In genomic region chr20:59377046-59377445, GRCh38 we compare ENCODE assay signal across 21 cellular contexts.
DNase-seq lines count a peak whose midpoint lies in the region; ATAC-seq, FAIRE-seq and TF ChIP-seq lines count a peak whose summit lies in the region.
"Had no signal": no experiment of that assay in that cellular context is flagged by ENCODE, and none has a peak within 500 bp of the region (broad histone marks: within the 10 kb centered on the region; RNA-seq: fewer than 3 reads in every experiment).

No MANE protein-coding gene starts in this region.

- no peak overlapping the region for H3K4me3 ChIP-seq in bronchial epithelial cell (ENCODE audit: low read depth, low read length)
- H3K4me3 ChIP-seq: A549, GM23338 had no signal

- peaks cover 14% of the 10 kb centered on the region for H3K27me3 Mint-ChIP-seq in stimulated activated naive CD8-positive, alpha-beta T cell treated with anti-CD3 and anti-CD28 coated beads, Interleukin-15, amount 100 ng/mL, for 72 hours
- H3K27me3 Mint-ChIP-seq in T-cell = peaks cover 7 to 18% of the 10 kb centered on the region in 2 donors

- no peaks in the 10 kb centered on the region for H3K36me3 Mint-ChIP-seq in T-cell
- H3K36me3 Mint-ChIP-seq: CD4-positive, CD25-positive, alpha-beta regulatory T cell; CD8-positive, alpha-beta T cell had no signal

- H3K4me1 Mint-ChIP-seq in stimulated activated naive CD8-positive, alpha-beta T cell treated with anti-CD3 and anti-CD28 coated beads, Interleukin-15, amount 100 ng/mL, for 72 hours = peaks cover 10% of the 10 kb centered on the region
- peaks cover 0 to 6% (median 0%) of the 10 kb centered on the region in 3 donors for H3K4me1 Mint-ChIP-seq in T-cell
- H3K4me1 Mint-ChIP-seq: CD4-positive, CD25-positive, alpha-beta regulatory T cell; GM23338 had no signal

- CTCF ChIA-PET in T-cell (lab: Charles Lee) = no interaction called here

- DNase-seq in stimulated activated naive CD8-positive, alpha-beta T cell treated with anti-CD3 and anti-CD28 coated beads, Interleukin-15, Interleukin-2, amounts not matched to agents 100 U/mL and 50 U/mL, for 24 hours = no peak
- no peak for DNase-seq in stimulated activated naive CD8-positive, alpha-beta T cell treated with anti-CD3 and anti-CD28 coated beads, Interleukin-15, amount 100 ng/mL, for 72 hours
- DNase-seq in bronchial epithelial cell (ENCODE audit: low read depth) = no peak
- DNase-seq in superior temporal gyrus (ENCODE audit: extremely low spot score) = peak; percentile 10
- no peak for DNase-seq in T-cell
- DNase-seq: 8988T; ACHN; AML-193; Caco-2; CD4-positive, CD25-positive, alpha-beta regulatory T cell; CD8-positive, alpha-beta T cell; DMS153; DND-41; H9 had no signal

- no peaks in the 10 kb centered on the region for H3K9me3 Mint-ChIP-seq in stimulated activated naive CD8-positive, alpha-beta T cell treated with anti-CD3 and anti-CD28 coated beads, Interleukin-15, amount 100 ng/mL, for 72 hours
- H3K9me3 Mint-ChIP-seq in T-cell = no peaks in the 10 kb centered on the region
- H3K9me3 Mint-ChIP-seq: CD8-positive, alpha-beta T cell; GM23338; H9 had no signal

- no peaks in the 10 kb centered on the region for H3K27me3 ChIP-seq in bronchial epithelial cell (ENCODE audit: control insufficient read depth, insufficient read depth, low read length)
- H3K27me3 ChIP-seq: BE2C had no signal

- H3K36me3 ChIP-seq in bronchial epithelial cell (ENCODE audit: control insufficient read depth, insufficient read depth, low read length) = no peaks in the 10 kb centered on the region
- H3K36me3 ChIP-seq: BE2C had no signal

- POLR2A ChIA-PET in T-cell (lab: Charles Lee) = no interaction called here

- TF ChIP-seq CTCF in bronchial epithelial cell (IDR thresholded peaks at IDR 0.05; ENCODE audit: insufficient read depth, low read length, severe bottlenecking) = no peak

- H3K27ac Mint-ChIP-seq in stimulated activated naive CD8-positive, alpha-beta T cell treated with anti-CD3 and anti-CD28 coated beads, Interleukin-15, amount 100 ng/mL, for 72 hours = no peak overlapping the region
- no peak overlapping the region for H3K27ac Mint-ChIP-seq in T-cell
- H3K27ac Mint-ChIP-seq: CD4-positive, CD25-positive, alpha-beta regulatory T cell; CD8-positive, alpha-beta T cell; GM23338; H9 had no signal

- ATAC-seq in stimulated activated naive CD8-positive, alpha-beta T cell treated with anti-CD3 and anti-CD28 coated beads, Interleukin-15, Interleukin-2, amounts not matched to agents 100 U/mL and 50 U/mL, for 24 hours = peak; percentile 23
- no peak for ATAC-seq in stimulated activated naive CD8-positive, alpha-beta T cell treated with anti-CD3 and anti-CD28 coated beads, Interleukin-15, amount 100 ng/mL, for 72 hours
- no peak for ATAC-seq in GM21367 (IDR thresholded peaks at IDR 0.05; ENCODE audit: unreplicated experiment)
- ATAC-seq in T-cell (replicated peaks in 1 of 4) = no peak
- ATAC-seq: A549; CD8-positive, alpha-beta T cell; GM23338; HCT116 had no signal

- peak; percentile 7 for FAIRE-seq in bronchial epithelial cell (lab: Jason Lieb, UNC)
- FAIRE-seq: A549, G401.6, GM12892 had no signal

- no peak overlapping the region for H3K4me3 Mint-ChIP-seq in stimulated activated naive CD8-positive, alpha-beta T cell treated with anti-CD3 and anti-CD28 coated beads, Interleukin-15, amount 100 ng/mL, for 72 hours
- no peak overlapping the region for H3K4me3 Mint-ChIP-seq in T-cell
- H3K4me3 Mint-ChIP-seq: CD4-positive, CD25-positive, alpha-beta regulatory T cell; CD8-positive, alpha-beta T cell; GM23338; H9 had no signal
